ENCODE assay signal across 3 cellular contexts in the genomic region with DNA sequence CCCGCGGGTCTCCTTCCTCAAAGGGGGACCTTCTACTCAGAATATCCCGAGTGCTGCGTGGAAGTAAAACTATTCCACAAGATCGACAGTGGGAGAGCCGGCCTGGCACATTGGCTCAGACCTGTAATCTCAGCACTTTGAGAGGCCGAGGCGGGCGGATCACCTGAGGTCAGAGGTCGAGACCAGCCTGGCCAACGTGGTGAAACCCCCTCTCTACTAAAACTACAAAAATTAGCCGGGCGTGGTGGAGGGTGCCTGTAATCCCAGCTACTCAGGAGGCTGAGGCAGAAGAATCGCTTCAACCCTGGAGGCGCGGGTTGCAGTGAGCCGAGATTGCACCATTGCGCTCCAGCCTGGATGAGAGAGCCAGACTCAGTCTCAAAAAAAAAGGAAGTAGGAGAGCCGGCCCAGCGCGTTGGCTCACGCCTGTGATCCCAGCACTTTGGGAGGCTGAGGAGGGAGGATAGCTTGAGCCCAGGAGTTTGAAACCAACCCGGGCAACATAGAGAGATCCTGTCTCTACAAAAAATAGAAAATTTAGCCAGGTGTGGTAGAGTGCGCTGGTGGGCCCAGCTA. TPM values are rescaled to one million over a fixed set of nuclear protein-coding genes. Genes with fewer than 3 reads are reported as not detected.
"Had no signal": no experiment of that assay in that cellular context is flagged by ENCODE, and none has a peak within 500 bp of the region (broad histone marks: within the 10 kb centered on the region; RNA-seq: fewer than 3 reads in every experiment).

No MANE protein-coding gene starts in this region.

RNA-seq across cellular contexts. Expression of a gene that starts 47.5 kb away (rescaled TPM):
- total RNA-seq: glomerular endothelial cell, osteocyte, subcutaneous adipose tissue had no signal
